22 cellular contexts compared by ENCODE assay signal in the genomic region with DNA sequence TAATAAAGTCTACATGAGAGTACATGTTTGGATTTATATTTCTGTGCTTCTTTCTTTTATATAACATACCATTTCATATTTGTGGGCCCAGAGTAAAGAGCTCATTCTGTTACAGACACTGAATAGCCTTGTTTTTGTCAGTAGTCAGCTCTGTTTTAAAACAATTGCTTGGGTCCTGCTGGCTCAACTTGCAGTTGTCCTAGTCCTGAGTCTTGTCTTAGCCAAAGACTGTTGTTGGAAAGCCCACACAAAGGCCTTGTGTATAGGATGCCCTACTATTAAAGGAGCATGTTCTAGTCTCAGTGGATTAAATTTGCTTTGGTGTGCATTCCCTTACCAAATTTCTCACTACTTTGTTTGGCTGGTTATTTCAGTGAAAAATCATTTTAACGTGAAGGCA. TPM values are rescaled to one million over a fixed set of nuclear protein-coding genes. Genes with fewer than 3 reads are reported as not detected.
DNase-seq lines count a peak whose midpoint lies in the region; ATAC-seq, FAIRE-seq and TF ChIP-seq lines count a peak whose summit lies in the region.
"Had no signal": no experiment of that assay in that cellular context is flagged by ENCODE, and none has a peak within 500 bp of the region (broad histone marks: within the 10 kb centered on the region; RNA-seq: fewer than 3 reads in every experiment).

No MANE protein-coding gene starts in this region.

- peaks cover 31% of the 10 kb centered on the region for H3K36me3 Mint-ChIP-seq in natural killer cell treated with Interleukin-12 subunit alpha and Interleukin-12 subunit beta and Interleukin-15 and Interleukin-18, amount 100 ng/mL, for 72 hours

- DNase-seq in SK-MEL-5 (ENCODE audit: low read depth, low spot score) (peak; percentile 11), erythroblast (lab: John Stamatoyannopoulos, UW) (no peak), SIG-M5 treated with dmso at 0.1 percent for 504 hours (lab: John Stamatoyannopoulos, UW; ENCODE audit: unreplicated experiment) (no peak), pancreas (no peak)
- no peak for DNase-seq in natural killer cell treated with Interleukin-12 subunit alpha and Interleukin-12 subunit beta and Interleukin-15 and Interleukin-18, amount 100 ng/mL, for 72 hours (ENCODE audit: low spot score)
- DNase-seq: activated CD4-positive, alpha-beta memory T cell treated with anti-CD3 and anti-CD28 coated beads, Interleukin-2, amount 10 ng/mL, durations not matched to agents 7 days and 5 days; activated gamma-delta T cell treated with Interleukin-2 at 50 U/mL for 16 hours; activated T-cell treated with anti-CD3 and anti-CD28 coated beads, Interleukin-2, amount 50 U/mL, for 1 hour; CD8-positive, alpha-beta memory T cell; HFFc6; KG1; kidney glomerular epithelial cell; NCI-H1417 treated with DMSO at 0.1 percent for 48 hours; NCI-H2081 treated with DMSO at 0.1 percent for 48 hours; NCI-H82; Right ventricle myocardium superior had no signal

- H3K4me3 Mint-ChIP-seq in natural killer cell treated with Interleukin-12 subunit alpha and Interleukin-12 subunit beta and Interleukin-15 and Interleukin-18, amount 100 ng/mL, for 72 hours = no peak overlapping the region
- H3K4me3 Mint-ChIP-seq: activated CD4-positive, alpha-beta memory T cell treated with anti-CD3 and anti-CD28 coated beads, Interleukin-2, amount 10 ng/mL, durations not matched to agents 7 days and 5 days; CD8-positive, alpha-beta memory T cell; HFFc6 had no signal

- TF ChIP-seq POLR2A in erythroblast (IDR thresholded peaks at IDR 0.05; ENCODE audit: low read length) = no peak

- ATAC-seq in natural killer cell treated with Interleukin-12 subunit alpha and Interleukin-12 subunit beta and Interleukin-15 and Interleukin-18, amount 100 ng/mL, for 72 hours = no peak
- ATAC-seq in pancreas = no peak
- ATAC-seq: activated CD4-positive, CD25-positive, alpha-beta regulatory T cell treated with anti-CD3 and anti-CD28 coated beads, Interleukin-2, amount 50 U/mL, for 24 hours had no signal

- intact Hi-C loops in pancreas (cut with DNase I) = no loop called here

- no peaks in the 10 kb centered on the region for H3K36me3 ChIP-seq in pancreas

- peak overlapping the region; percentile 87 for H3K27ac ChIP-seq in cingulate gyrus (ENCODE audit: low read depth, low read length)
- peak overlapping the region; percentile 93 for H3K27ac ChIP-seq in temporal lobe (ENCODE audit: low read depth, low read length)
- no peak overlapping the region for H3K27ac ChIP-seq in pancreas
- H3K27ac ChIP-seq: right atrium auricular region had no signal

- H3K4me1 Mint-ChIP-seq in natural killer cell treated with Interleukin-12 subunit alpha and Interleukin-12 subunit beta and Interleukin-15 and Interleukin-18, amount 100 ng/mL, for 72 hours (ENCODE audit: low read depth in 2 of 2) = peaks cover 7 to 18% of the 10 kb centered on the region in 2 donors

- no peaks in the 10 kb centered on the region for H3K27me3 ChIP-seq in pancreas
- H3K27me3 ChIP-seq: right atrium auricular region had no signal

- no peaks in the 10 kb centered on the region for H3K9me3 Mint-ChIP-seq in natural killer cell treated with Interleukin-12 subunit alpha and Interleukin-12 subunit beta and Interleukin-15 and Interleukin-18, amount 100 ng/mL, for 72 hours
- H3K9me3 Mint-ChIP-seq: activated CD4-positive, alpha-beta memory T cell treated with anti-CD3 and anti-CD28 coated beads, Interleukin-2, amount 10 ng/mL, durations not matched to agents 7 days and 5 days; CD8-positive, alpha-beta memory T cell; HFFc6 had no signal

- H3K27ac Mint-ChIP-seq in natural killer cell treated with Interleukin-12 subunit alpha and Interleukin-12 subunit beta and Interleukin-15 and Interleukin-18, amount 100 ng/mL, for 72 hours = peak overlapping the region; percentile 18 to 57
- H3K27ac Mint-ChIP-seq: activated CD4-positive, alpha-beta memory T cell treated with anti-CD3 and anti-CD28 coated beads, Interleukin-2, amount 10 ng/mL, durations not matched to agents 7 days and 5 days; HFFc6 had no signal

- in situ Hi-C loops in SK-MEL-5 (cut with HindIII; ENCODE audit: low pct_unique_long_range_greater_than_20kb, low sequenced_read_pairs) = no loop called here

- H3K9me3 ChIP-seq in pancreas = no peaks in the 10 kb centered on the region
- H3K9me3 ChIP-seq: right atrium auricular region had no signal

- 79 to 92% methylated on average over 1 of the region's 1 CpG for WGBS in pancreas, 2 donors

- H3K27me3 Mint-ChIP-seq in natural killer cell treated with Interleukin-12 subunit alpha and Interleukin-12 subunit beta and Interleukin-15 and Interleukin-18, amount 100 ng/mL, for 72 hours = no peaks in the 10 kb centered on the region
- H3K27me3 Mint-ChIP-seq: activated CD4-positive, alpha-beta memory T cell treated with anti-CD3 and anti-CD28 coated beads, Interleukin-2, amount 10 ng/mL, durations not matched to agents 7 days and 5 days; CD8-positive, alpha-beta memory T cell had no signal

- no peaks in the 10 kb centered on the region for H3K4me1 ChIP-seq in pancreas

- FAIRE-seq in pancreas (lab: Jason Lieb, UNC) = no peak
- FAIRE-seq: endometrium, GM19239 had no signal

- no peak for TF ChIP-seq CTCF in pancreas (IDR thresholded peaks at IDR 0.05)

- no peak overlapping the region for H3K4me3 ChIP-seq in pancreas
- H3K4me3 ChIP-seq: right atrium auricular region had no signal

RNA-seq across cellular contexts. Expression of a gene that starts 3.8 kb away (rescaled TPM):
- total RNA-seq in SK-MEL-5 (2014; rRNA removed; shearing (Covaris generic)) = 0.80 and 1.7 TPM in 2 replicates
- polyA plus RNA-seq in SK-MEL-5 (2015; cell fraction: cytosol; rRNA removed) = 1.00 and 1.3 TPM in 2 replicates
- 3.0 TPM in 1 of 2 replicates, not detected in the other for polyA plus RNA-seq in SK-MEL-5 (2015; cell fraction: nucleus; rRNA removed)
- total RNA-seq in natural killer cell treated with Interleukin-12 subunit alpha and Interleukin-12 subunit beta and Interleukin-15 and Interleukin-18, amount 100 ng/mL, for 72 hours = under 1 TPM in 1 of 2 donors, not detected in 1; 0.67 TPM
- total RNA-seq in temporal lobe = 11.8 TPM
- total RNA-seq in pancreas = under 1 TPM in 5 of 6 donors, not detected in 1; 0.16 to 0.52 (median 0.19) TPM
- polyA plus RNA-seq in pancreas = under 1 TPM; 0.30 to 0.40 TPM

RNA-seq across cellular contexts. Expression of a gene that starts 14.6 kb away (rescaled TPM):
- total RNA-seq in SK-MEL-5 (2014; rRNA removed; shearing (Covaris generic)) = 38.5 and 41.8 TPM in 2 replicates
- 16.3 and 16.4 TPM in 2 replicates for polyA plus RNA-seq in SK-MEL-5 (2015; cell fraction: cytosol; rRNA removed)
- 53.9 and 69.4 TPM in 2 replicates for polyA plus RNA-seq in SK-MEL-5 (2015; cell fraction: nucleus; rRNA removed)
- total RNA-seq in natural killer cell treated with Interleukin-12 subunit alpha and Interleukin-12 subunit beta and Interleukin-15 and Interleukin-18, amount 100 ng/mL, for 72 hours = 10 to 100 TPM; 13.8 to 15.9 TPM
- 84.1 TPM for total RNA-seq in temporal lobe
- total RNA-seq in pancreas = 10 to 100 TPM in 1 of 6 donors, 1 to 10 TPM in 5; 7.2 to 17.0 (median 8.9) TPM
- 10 to 100 TPM in 1 of 2 donors, 1 to 10 TPM in 1; 8.9 to 19.7 TPM for polyA plus RNA-seq in pancreas

Comparison
In these comparisons a context has a peak if more than half of its experiments do, and no peak if none do; other contexts are left out.
1. H3K27ac ChIP-seq: peak in cingulate gyrus (single experiment) and temporal lobe (single experiment); none in pancreas (0 of 4).